ENCODE assay signal across 26 cellular contexts in genomic region chr3:67540198-67540894, GRCh38.
"Had no signal": no experiment of that assay in that cellular context is flagged by ENCODE, and none has a peak within 500 bp of the region (broad histone marks: within the 10 kb centered on the region; RNA-seq: fewer than 3 reads in every experiment).

No MANE protein-coding gene starts in this region.

- H3K27me3 Mint-ChIP-seq: activated T-cell treated with anti-CD3 and anti-CD28 coated beads, Interleukin-2, amount 50 U/mL, for 24 hours; central memory CD8-positive, alpha-beta T cell; stimulated activated naive B cell treated with anti-CD40 and anti-IgM and Interleukin-4, amounts not matched to agents 10 μg/mL and 1 μg/mL and 100 μg/mL, for 72 hours had no signal

- H3K4me3 ChIP-seq: esophagus muscularis mucosa, left lung, ovary, prostate gland, right atrium auricular region, transverse colon had no signal

- H3K4me3 Mint-ChIP-seq: activated T-cell treated with anti-CD3 and anti-CD28 coated beads, Interleukin-2, amount 50 U/mL, for 24 hours; central memory CD8-positive, alpha-beta T cell; mesothelial cell of epicardium; natural killer cell; stimulated activated naive B cell treated with anti-CD40 and anti-IgM and Interleukin-4, amounts not matched to agents 10 μg/mL and 1 μg/mL and 100 μg/mL, for 72 hours; T-helper 2 cell treated with Interferon-gamma antibody and Interleukin-4, amounts not matched to agents 5 μg/mL and 100 μg/mL, for 36 hours had no signal

- H3K36me3 Mint-ChIP-seq: natural killer cell had no signal

- H3K27ac ChIP-seq: brain microvascular endothelial cell, esophagus muscularis mucosa, left lung, neutrophil, ovary, prostate gland, right atrium auricular region, transverse colon, VCaP had no signal

- H3K9me3 ChIP-seq: esophagus muscularis mucosa, neutrophil, ovary, prostate gland, right atrium auricular region, transverse colon had no signal

- H3K27me3 ChIP-seq: brain microvascular endothelial cell, esophagus muscularis mucosa, left lung, neutrophil, ovary, right atrium auricular region, transverse colon had no signal

- H3K27ac Mint-ChIP-seq: activated T-cell treated with anti-CD3 and anti-CD28 coated beads, Interleukin-2, amount 50 U/mL, for 24 hours; activated T-helper 2 cell treated with anti-CD3 and anti-CD28 coated beads, Interferon-gamma antibody, Interleukin-2, Interleukin-4, amounts not matched to agents 10 μg/mL and 5 μg/mL and 100 μg/mL, durations not matched to agents 14 hours and 24 hours and 36 hours; mesothelial cell of epicardium; natural killer cell; stimulated activated naive B cell treated with anti-CD40 and anti-IgM and Interleukin-4, amounts not matched to agents 10 μg/mL and 1 μg/mL and 100 μg/mL, for 72 hours; T-helper 2 cell treated with Interferon-gamma antibody and Interleukin-4, amounts not matched to agents 5 μg/mL and 100 μg/mL, for 36 hours had no signal

- H3K36me3 ChIP-seq: brain microvascular endothelial cell, esophagus muscularis mucosa, left lung, neutrophil, ovary, prostate gland, right atrium auricular region, transverse colon had no signal

- H3K4me1 Mint-ChIP-seq: mesothelial cell of epicardium had no signal

- H3K4me1 ChIP-seq: esophagus muscularis mucosa, left lung, prostate gland, right atrium auricular region had no signal

- DNase-seq: activated CD4-positive, alpha-beta T cell treated with anti-CD3 and anti-CD28 coated beads for 1 hour; activated CD8-positive, alpha-beta memory T cell treated with anti-CD3 and anti-CD28 coated beads, Interleukin-2, amount 50 U/mL, for 4 hours; activated naive CD4-positive, alpha-beta T cell; activated T-cell treated with anti-CD3 and anti-CD28 coated beads, Interleukin-2, amount 50 U/mL, for 24 hours; aorta; brain microvascular endothelial cell; effector memory CD4-positive, alpha-beta T cell; hypothalamus; left lung; mammary epithelial cell; natural killer cell; ovary; stimulated activated CD4-positive, alpha-beta T cell treated with anti-CD3 and anti-CD28 coated beads, Interleukin-2, amount 100 ng/mL, for 24 hours; stimulated activated CD8-positive, alpha-beta memory T cell treated with anti-CD3 and anti-CD28 coated beads, Interleukin-4, amount 100 ng/mL, for 48 hours; stimulated activated naive B cell treated with anti-CD40 and anti-IgM and Interleukin-4, amounts not matched to agents 10 μg/mL and 1 μg/mL and 100 μg/mL, for 72 hours; transverse colon had no signal

- ATAC-seq: left lung; natural killer cell; SK-N-SH treated with all-trans-retinoic acid at 6 μM for 48 hours; stimulated activated naive B cell treated with anti-CD40 and anti-IgM and Interleukin-4, amounts not matched to agents 10 μg/mL and 1 μg/mL and 100 μg/mL, for 72 hours had no signal
